17 cellular contexts compared by ENCODE assay signal in the genomic region with DNA sequence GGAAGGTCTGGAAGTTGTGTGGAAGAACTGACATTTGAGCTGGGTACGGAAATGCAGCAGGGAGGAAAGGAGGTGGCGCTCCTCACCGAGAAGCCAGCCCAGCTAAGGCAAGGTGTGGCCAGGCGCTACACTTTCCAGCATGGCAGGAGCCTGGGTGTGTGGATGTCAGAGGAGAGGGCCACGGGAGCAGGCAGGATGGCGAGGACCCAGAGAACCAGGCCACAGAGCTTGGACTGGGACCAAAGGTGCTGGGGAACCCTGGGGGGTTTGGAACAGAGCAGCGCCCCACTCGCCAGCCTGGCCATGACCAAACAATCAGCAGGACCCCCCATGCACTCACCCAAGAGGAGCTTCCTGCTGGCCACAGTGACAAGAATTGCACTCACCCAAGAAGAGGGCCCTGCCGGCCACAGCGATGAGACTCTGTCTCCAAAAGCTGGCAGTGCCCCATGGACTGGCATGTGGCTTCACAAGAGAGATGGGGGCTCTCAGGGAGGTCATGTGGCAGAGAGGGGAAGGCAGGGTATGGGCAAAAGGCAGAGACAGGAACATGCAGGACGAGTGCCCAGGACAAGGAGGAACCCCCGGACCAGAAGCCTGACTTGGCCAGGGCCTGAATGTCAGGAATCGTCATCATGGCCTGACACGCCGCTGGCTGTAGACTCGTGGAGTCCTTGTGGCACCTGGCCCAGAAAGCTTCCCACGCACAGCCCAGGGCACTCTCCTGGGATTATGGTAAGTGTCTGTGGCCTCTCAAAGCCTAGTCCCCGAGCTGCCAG. TPM values are rescaled to one million over a fixed set of nuclear protein-coding genes. Genes with fewer than 3 reads are reported as not detected.
A peak's percentile ranks its signal among the peaks of the same experiment; 100 is the strongest.
DNase-seq lines count a peak whose midpoint lies in the region; ATAC-seq and TF ChIP-seq lines count a peak whose summit lies in the region.
"Had no signal": no experiment of that assay in that cellular context is flagged by ENCODE, and none has a peak within 500 bp of the region (broad histone marks: within the 10 kb centered on the region; RNA-seq: fewer than 3 reads in every experiment).

No MANE protein-coding gene starts in this region.

- H3K4me2 ChIP-seq in GM23248 (ENCODE audit: unreplicated experiment) (no peak overlapping the region), GM23338 (no peak overlapping the region)

- POLR2A ChIA-PET in A673 (lab: Charles Lee; ENCODE audit: low non-redundant PET), result no interaction called here

- H3K4me1 Mint-ChIP-seq in activated T-helper 17 cell treated with anti-CD3 and anti-CD28 coated beads, Interleukin-2, amount 50 U/mL, for 72 hours, result peaks cover 11% of the 10 kb centered on the region
- peaks cover 13% of the 10 kb centered on the region for H3K4me1 Mint-ChIP-seq in GM23338
- H3K4me1 Mint-ChIP-seq: activated B cell treated with CpG ODN at 0.5 μM for 24 hours; immature natural killer cell; stimulated activated memory B cell treated with anti-CD40 and anti-IgM and Interleukin-4, amounts not matched to agents 10 μg/mL and 1 μg/mL and 100 μg/mL, for 72 hours had no signal

- no peak overlapping the region for H3K9ac ChIP-seq in GM23248

- H3K36me3 ChIP-seq in GM23248 (ENCODE audit: low read depth) (no peaks in the 10 kb centered on the region), heart right ventricle (no peaks in the 10 kb centered on the region), sigmoid colon (no peaks in the 10 kb centered on the region), GM23338 (ENCODE audit: insufficient read depth) (no peaks in the 10 kb centered on the region), A673 (ENCODE audit: insufficient read depth, low read length, poor library complexity, severe bottlenecking) (no peaks in the 10 kb centered on the region)

- TF ChIP-seq POLR2A in sigmoid colon (IDR thresholded peaks at IDR 0.05), result no peak

- H4K20me1 ChIP-seq in GM23248 (ENCODE audit: insufficient read depth) (no peaks in the 10 kb centered on the region), GM23338 (replicated peaks; ENCODE audit: insufficient read depth) (no peaks in the 10 kb centered on the region)

- TF ChIP-seq EP300 in sigmoid colon (IDR thresholded peaks at IDR 0.05), result no peak

- no peaks in the 10 kb centered on the region for H3K79me2 ChIP-seq in GM23248 (ENCODE audit: insufficient read depth)
- no peaks in the 10 kb centered on the region for H3K79me2 ChIP-seq in GM23338 (replicated peaks; ENCODE audit: insufficient read depth)

- no peak for ATAC-seq in activated T-helper 17 cell treated with anti-CD3 and anti-CD28 coated beads, Interleukin-2, amount 50 U/mL, for 72 hours (replicated peaks)
- ATAC-seq in heart right ventricle (peak in 7 of 8 donors; percentile 20 to 80 (median 46)), HG03520 (IDR thresholded peaks at IDR 0.05; ENCODE audit: unreplicated experiment) (no peak), GM23338 (no peak)
- ATAC-seq: stimulated activated memory B cell treated with anti-CD40 and anti-IgM and Interleukin-4, amounts not matched to agents 10 μg/mL and 1 μg/mL and 100 μg/mL, for 72 hours had no signal

- WGBS in GM23248 (ENCODE audit: low coverage in 1 of 2, low lambda C conversion rate in 2 of 2, missing lambda C conversion rate in 2 of 2), 2 experiments, result 57 to 63% methylated on average over 17 to 18 of the region's 18 CpGs
- 58 to 59% methylated on average over 18 of the region's 18 CpGs for WGBS in heart right ventricle, 2 donors
- WGBS in sigmoid colon, 2 donors, result 65 to 83% methylated on average over 18 of the region's 18 CpGs

- BruUV-seq in A673 (replicated peaks; lab: Mats Ljungman, UMichigan), result no TSS peak

- H3K27ac ChIP-seq in GM23248, result no peak overlapping the region
- H3K27ac ChIP-seq in heart right ventricle, result peak overlapping the region in 4 of 10 donors; percentile 4 to 29 (median 24)
- H3K27ac ChIP-seq in sigmoid colon, result no peak overlapping the region
- H3K27ac ChIP-seq in GM23338 (ENCODE audit: low read depth), result no peak overlapping the region
- no peak overlapping the region for H3K27ac ChIP-seq in A673 (ENCODE audit: low read depth, low read length, poor library complexity, severe bottlenecking)
- H3K27ac ChIP-seq: foreskin keratinocyte had no signal

- H3K9me2 ChIP-seq in GM23248 (ENCODE audit: insufficient read depth) (no peaks in the 10 kb centered on the region), GM23338 (ENCODE audit: insufficient read depth) (no peaks in the 10 kb centered on the region)

- H3K9me3 ChIP-seq in GM23248 (ENCODE audit: low read depth) (no peaks in the 10 kb centered on the region), heart right ventricle (no peaks in the 10 kb centered on the region), sigmoid colon (no peaks in the 10 kb centered on the region), A673 (ENCODE audit: low read depth, low read length, poor library complexity, severe bottlenecking) (no peaks in the 10 kb centered on the region)

- intact Hi-C loops in heart right ventricle (cut with DNase I) (loop anchor here in 1 of 10 donors (5.0 to 10.0 kb wide), 2 partner anchors 49 to 1671 kb away; no protein-coding TSS in a partner anchor), sigmoid colon (cut with DNase I) (no loop called here), A673 (cut with micrococcal nuclease; ENCODE audit: unreplicated experiment) (no loop called here)

- peak overlapping the region; percentile 31 for H3K27ac Mint-ChIP-seq in activated T-helper 17 cell treated with anti-CD3 and anti-CD28 coated beads, Interleukin-2, amount 50 U/mL, for 72 hours
- H3K27ac Mint-ChIP-seq in GM23338, result no peak overlapping the region
- H3K27ac Mint-ChIP-seq: activated B cell treated with CpG ODN at 0.5 μM for 24 hours; IgD-negative memory B cell; immature natural killer cell; stimulated activated memory B cell treated with anti-CD40 and anti-IgM and Interleukin-4, amounts not matched to agents 10 μg/mL and 1 μg/mL and 100 μg/mL, for 72 hours had no signal

- H3K36me3 Mint-ChIP-seq in activated T-helper 17 cell treated with anti-CD3 and anti-CD28 coated beads, Interleukin-2, amount 50 U/mL, for 72 hours (ENCODE audit: low read depth), result no peaks in the 10 kb centered on the region
- H3K36me3 Mint-ChIP-seq in GM23338 (ENCODE audit: low read depth), result no peaks in the 10 kb centered on the region
- H3K36me3 Mint-ChIP-seq: IgD-negative memory B cell; immature natural killer cell; stimulated activated memory B cell treated with anti-CD40 and anti-IgM and Interleukin-4, amounts not matched to agents 10 μg/mL and 1 μg/mL and 100 μg/mL, for 72 hours had no signal

- H3K4me3 Mint-ChIP-seq in activated T-helper 17 cell treated with anti-CD3 and anti-CD28 coated beads, Interleukin-2, amount 50 U/mL, for 72 hours, result peak overlapping the region; percentile 18
- H3K4me3 Mint-ChIP-seq in GM23338, result no peak overlapping the region
- H3K4me3 Mint-ChIP-seq: activated B cell treated with CpG ODN at 0.5 μM for 24 hours; immature natural killer cell; stimulated activated memory B cell treated with anti-CD40 and anti-IgM and Interleukin-4, amounts not matched to agents 10 μg/mL and 1 μg/mL and 100 μg/mL, for 72 hours had no signal

- H3F3A ChIP-seq in GM23248 (ENCODE audit: insufficient read depth) (no peaks in the 10 kb centered on the region; the same call in 1 of the 2 replicates), GM23338 (replicated peaks; ENCODE audit: low read depth) (0 out of 2 replicates have a peak, but pooled peaks cover 2% of the 10 kb centered on the region)

- DNase-seq in GM23248, result peak; percentile 93
- peak; percentile 45 to 69 for DNase-seq in heart right ventricle
- DNase-seq in sigmoid colon, result peak; percentile 57
- DNase-seq in GM23338 (ENCODE audit: low spot score), result no peak
- DNase-seq in stimulated activated naive CD4-positive, alpha-beta T cell (lab: John Stamatoyannopoulos, UW), result no peak
- no peak for DNase-seq in A673 (ENCODE audit: low spot score)
- DNase-seq: activated B cell treated with CpG ODN at 0.5 μM for 24 hours, amniotic stem cell, dermis blood vessel endothelial cell, NCI-H2227 treated with DMSO at 0.1 percent for 48 hours had no signal

- H3K4me3 ChIP-seq in GM23248, result no peak overlapping the region
- H3K4me3 ChIP-seq in heart right ventricle, result no peak overlapping the region
- no peak overlapping the region for H3K4me3 ChIP-seq in sigmoid colon
- no peak overlapping the region for H3K4me3 ChIP-seq in GM23338
- H3K4me3 ChIP-seq in A673 (ENCODE audit: low read depth, low read length, poor library complexity, severe bottlenecking), result no peak overlapping the region

- in situ Hi-C loops in GM23248 (cut with MboI), result no loop called here

- no peaks in the 10 kb centered on the region for H3K27me3 ChIP-seq in GM23248 (replicated peaks; ENCODE audit: insufficient read depth)
- H3K27me3 ChIP-seq in heart right ventricle, result no peaks in the 10 kb centered on the region
- no peaks in the 10 kb centered on the region for H3K27me3 ChIP-seq in sigmoid colon
- no peaks in the 10 kb centered on the region for H3K27me3 ChIP-seq in GM23338 (ENCODE audit: insufficient read depth)
- H3K27me3 ChIP-seq in A673 (replicated peaks; ENCODE audit: insufficient read depth, low read depth, low read length, poor library complexity), result no peaks in the 10 kb centered on the region

- CTCF ChIA-PET in A673 (lab: Charles Lee), result no interaction called here

- H3K4me1 ChIP-seq in GM23248 (ENCODE audit: insufficient read depth) (peaks cover 38% of the 10 kb centered on the region), heart right ventricle (peaks cover 16 to 49% (median 39%) of the 10 kb centered on the region in 9 donors), sigmoid colon (peaks cover 0 to 19% (median 13%) of the 10 kb centered on the region in 4 donors), GM23338 (ENCODE audit: insufficient read depth) (0 out of 2 replicates have a peak, but pooled peaks cover 12% of the 10 kb centered on the region), A673 (ENCODE audit: insufficient read depth, low read length, poor library complexity, severe bottlenecking) (no peaks in the 10 kb centered on the region)
- H3K4me1 ChIP-seq: foreskin keratinocyte had no signal

- H2AFZ ChIP-seq in GM23248 (no peak overlapping the region), GM23338 (no peak overlapping the region)

- peaks cover 4% of the 10 kb centered on the region for H3K27me3 Mint-ChIP-seq in activated T-helper 17 cell treated with anti-CD3 and anti-CD28 coated beads, Interleukin-2, amount 50 U/mL, for 72 hours
- H3K27me3 Mint-ChIP-seq in GM23338 (ENCODE audit: insufficient read depth, low read depth, poor library complexity), result peaks cover 12% of the 10 kb centered on the region

- TF ChIP-seq CTCF in heart right ventricle (IDR thresholded peaks at IDR 0.05), result no peak
- no peak for TF ChIP-seq CTCF in sigmoid colon (IDR thresholded peaks at IDR 0.05)
- no peak for TF ChIP-seq CTCF in GM23338 (conservative IDR thresholded peaks at IDR 0.05; ENCODE audit: low read depth in 2 of 2)
- TF ChIP-seq CTCF in A673 (conservative IDR thresholded peaks at IDR 0.05; ENCODE audit: low read depth, low read length), result no peak

- H3K9me3 Mint-ChIP-seq in activated T-helper 17 cell treated with anti-CD3 and anti-CD28 coated beads, Interleukin-2, amount 50 U/mL, for 72 hours, result no peaks in the 10 kb centered on the region
- H3K9me3 Mint-ChIP-seq in GM23338, result no peaks in the 10 kb centered on the region; the same call in 1 of the 3 replicates
- H3K9me3 Mint-ChIP-seq: activated B cell treated with CpG ODN at 0.5 μM for 24 hours, IgD-negative memory B cell, immature natural killer cell had no signal

RNA-seq across cellular contexts. Expression of gene IGF2, which starts 45.4 kb away (rescaled TPM):
- total RNA-seq in GM23248 (2014; rRNA removed; shearing (Covaris generic)), result not detected in 2 replicates
- polyA plus RNA-seq in GM23248 (2016; fragmentation: Nextera tagmentation; extraction: Ambion mirVana) (0.06 and 0.18 TPM in 2 replicates), heart right ventricle (10 to 100 TPM; 36.0 to 85.9 TPM), sigmoid colon (1 to 10 TPM; 1.6 to 7.8 (median 2.4) TPM), GM23338 (2016; fragmentation: Nextera tagmentation; extraction: Ambion mirVana) (4.0 and 4.4 TPM in 2 replicates)
- 100 to 1,000 TPM in 1 of 2 donors, 1 to 10 TPM in 1; 7.4 to 287 TPM for total RNA-seq in activated T-helper 17 cell treated with anti-CD3 and anti-CD28 coated beads, Interleukin-2, amount 50 U/mL, for 72 hours
- total RNA-seq in heart right ventricle (100 to 1,000 TPM in 3 of 10 donors, 10 to 100 TPM in 7; 68.8 to 195 (median 81.6) TPM), sigmoid colon (10 to 100 TPM; 13.9 to 63.1 (median 27.0) TPM), A673 (2021) (0.17 and 0.20 TPM in 2 replicates)
- total RNA-seq in GM23338 (2014; rRNA removed; shearing (Covaris generic)), result 0.70 and 1.4 TPM in 2 replicates
- total RNA-seq: activated B cell treated with CpG ODN at 0.5 μM for 24 hours, G401 had no signal
- polyA plus RNA-seq: IgD-negative memory B cell, immature natural killer cell had no signal

Comparison
In these comparisons a context has a peak if more than half of its experiments do, and no peak if none do; other contexts are left out.
1. DNase-seq: peak in GM23248 (single experiment), heart right ventricle (2 of 2) and sigmoid colon (single experiment); none in GM23338 (single experiment), stimulated activated naive CD4-positive, alpha-beta T cell (0 of 6) and A673 (single experiment).
2. ATAC-seq: peak in heart right ventricle (7 of 8); none in activated T-helper 17 cell treated with anti-CD3 and anti-CD28 coated beads, Interleukin-2, amount 50 U/mL, for 72 hours (single experiment), HG03520 (single experiment) and GM23338 (single experiment).